In the genomic region with DNA sequence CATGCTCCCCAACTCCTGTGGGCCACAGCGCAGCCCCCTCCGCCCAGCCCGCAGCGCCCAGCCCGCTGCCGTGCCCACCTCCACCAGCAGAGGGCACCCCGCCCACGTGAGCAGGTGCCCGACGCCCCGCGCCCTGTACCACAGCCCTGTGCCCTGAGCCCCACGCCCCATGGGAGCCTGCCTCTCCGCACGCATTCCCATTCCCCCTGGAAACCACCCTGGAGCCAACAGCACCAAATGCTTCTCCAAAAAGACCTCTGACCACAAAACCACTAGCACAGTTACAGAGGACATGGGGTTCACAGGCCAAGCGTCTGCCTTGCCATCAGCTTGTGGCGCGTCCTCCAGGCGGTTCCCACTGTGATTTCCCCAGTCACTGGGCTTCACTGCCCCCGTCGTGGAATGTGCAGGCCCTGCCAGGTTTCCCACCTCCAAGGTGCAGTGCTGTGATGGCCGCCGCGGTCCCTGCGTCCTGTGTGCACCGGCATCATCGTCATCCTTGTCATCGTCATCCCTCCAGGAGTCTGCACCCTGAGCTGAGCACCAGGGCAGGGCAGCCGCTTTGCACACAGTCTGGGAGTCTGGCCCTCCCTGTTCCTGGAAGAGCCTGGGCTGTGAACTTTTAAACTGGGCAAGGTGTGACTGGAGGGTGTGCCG, we compare ENCODE assay signal across 8 cellular contexts.
DNase-seq lines count a peak whose midpoint lies in the region; ATAC-seq and TF ChIP-seq lines count a peak whose summit lies in the region.

No MANE protein-coding gene starts in this region.

- TF ChIP-seq CTCF in GM12874 (IDR thresholded peaks at IDR 0.05; ENCODE audit: insufficient read depth, low read depth, low read length) (peak; percentile 98), lung (IDR thresholded peaks at IDR 0.05; ENCODE audit: control extremely low read depth, extremely low read depth) (peak; percentile 90)

- peak in 1 of 2 donors; percentile 58 for DNase-seq in central memory CD8-positive, alpha-beta T cell (ENCODE audit: low spot score in 2 of 2)
- DNase-seq in lung (ENCODE audit: low spot score) (no peak), amniotic stem cell (lab: John Stamatoyannopoulos, UW) (no peak), NCI-H1694 treated with DMSO at 0.1 percent for 48 hours (lab: John Stamatoyannopoulos, UW) (no peak)
- peak; percentile 42 to 45 for DNase-seq in stimulated activated CD8-positive, alpha-beta memory T cell treated with anti-CD3 and anti-CD28 coated beads, Interleukin-2, amount 100 ng/mL, for 48 hours (ENCODE audit: low read depth in 2 of 2)

- no peaks in the 10 kb centered on the region for H3K9me3 ChIP-seq in lung (ENCODE audit: control insufficient read depth in 2 of 2, insufficient read depth in 1 of 2, low read length in 1 of 2)

- H3K36me3 Mint-ChIP-seq in central memory CD8-positive, alpha-beta T cell (ENCODE audit: insufficient read depth): peaks cover 1% of the 10 kb centered on the region

- ATAC-seq in HG03521 (IDR thresholded peaks at IDR 0.05; ENCODE audit: unreplicated experiment): peak; percentile 55
- ATAC-seq in activated CD4-positive, CD25-positive, alpha-beta regulatory T cell treated with anti-CD3 and anti-CD28 coated beads, Interleukin-2, amount 50 U/mL, for 24 hours: peak; percentile 73 to 75
- ATAC-seq in central memory CD8-positive, alpha-beta T cell (replicated peaks; ENCODE audit: extremely low read depth, poor library complexity, severe bottlenecking): peak; percentile 59
- ATAC-seq in lung (ENCODE audit: insufficient read depth, low FRiP score): peak; percentile 71

- no peaks in the 10 kb centered on the region for H3K4me1 Mint-ChIP-seq in central memory CD8-positive, alpha-beta T cell

- no peak overlapping the region for H3K27ac ChIP-seq in lung (ENCODE audit: low read depth in 1 of 2, low read length in 1 of 2)

- H3K4me3 ChIP-seq in lung: no peak overlapping the region

- peaks cover 0 to 6% of the 10 kb centered on the region in 2 donors for H3K4me1 ChIP-seq in lung (ENCODE audit: control insufficient read depth in 2 of 2, insufficient read depth in 2 of 2, low read length in 2 of 2)

- no peaks in the 10 kb centered on the region for H3K27me3 Mint-ChIP-seq in central memory CD8-positive, alpha-beta T cell

- H3K36me3 ChIP-seq in lung (ENCODE audit: control insufficient read depth in 2 of 2, insufficient read depth in 2 of 2, low read length in 2 of 2): no peaks in the 10 kb centered on the region

- no peaks in the 10 kb centered on the region for H3K9me3 Mint-ChIP-seq in central memory CD8-positive, alpha-beta T cell

- no peak overlapping the region for H3K27ac Mint-ChIP-seq in central memory CD8-positive, alpha-beta T cell (ENCODE audit: low read depth)

- H3K4me3 Mint-ChIP-seq in central memory CD8-positive, alpha-beta T cell: no peak overlapping the region

- WGBS in lung, 2 donors: 40% methylated on average over 30 of the region's 30 CpGs

- no peaks in the 10 kb centered on the region for H3K27me3 ChIP-seq in lung (ENCODE audit: control insufficient read depth, insufficient read depth)

Comparison
In these comparisons a context has a peak if more than half of its experiments do, and no peak if none do; other contexts are left out.
1. DNase-seq: peak in stimulated activated CD8-positive, alpha-beta memory T cell treated with anti-CD3 and anti-CD28 coated beads, Interleukin-2, amount 100 ng/mL, for 48 hours (2 of 2); none in lung (single experiment), amniotic stem cell (single experiment) and NCI-H1694 treated with DMSO at 0.1 percent for 48 hours (single experiment).
2. Peak in every context shown above with its lines, with median percentiles within 50 percentile points of each other: ATAC-seq.